Comparison of ENCODE assay signal across 8 cellular contexts in genomic region chr9:4678679-4679267, GRCh38. TPM values are rescaled to one million over a fixed set of nuclear protein-coding genes. Genes with fewer than 3 reads are reported as not detected.
DNase-seq lines count a peak whose midpoint lies in the region; ATAC-seq and TF ChIP-seq lines count a peak whose summit lies in the region.

No MANE protein-coding gene starts in this region.

- TF ChIP-seq CTCF in PC-3 (conservative IDR thresholded peaks at IDR 0.05; ENCODE audit: low read depth, low read length) (no peak), endodermal cell (conservative IDR thresholded peaks at IDR 0.05) (no peak), glutamatergic neuron (IDR thresholded peaks at IDR 0.05; ENCODE audit: partially characterized antibody, unreplicated experiment) (no peak)

- intact Hi-C loops in PC-3 (cut with micrococcal nuclease) = loop anchor here (1.0 to 5.0 kb wide), 3 partner anchors 16 to 186 kb away; partner anchors contain the start of genes AK3, PLPP6 and SLC1A1

- BruUV-seq in PC-3 (replicated peaks; lab: Mats Ljungman, UMichigan) = TSS peak; percentile 94

- H3K27ac Mint-ChIP-seq in activated naive CD4-positive, alpha-beta T cell treated with anti-CD3 and anti-CD28 coated beads, Interleukin-2, amount 50 U/mL, for 72 hours = no peak overlapping the region
- H3K27ac Mint-ChIP-seq in endodermal cell = no peak overlapping the region
- H3K27ac Mint-ChIP-seq in glutamatergic neuron (ENCODE audit: unreplicated experiment) = no peak overlapping the region

- H3K27ac ChIP-seq in PC-3 (ENCODE audit: low read length) = peak overlapping the region; percentile 67
- peak overlapping the region; percentile 72 for H3K27ac ChIP-seq in endodermal cell (ENCODE audit: low read depth, low read length)

- ATAC-seq in activated naive CD4-positive, alpha-beta T cell treated with anti-CD3 and anti-CD28 coated beads, Interleukin-2, amount 50 U/mL, for 72 hours = peak; percentile 10 to 15
- peak; percentile 14 for ATAC-seq in HG02885 (IDR thresholded peaks at IDR 0.05; ENCODE audit: poor library complexity, unreplicated experiment)
- ATAC-seq in PC-3 = peak; percentile 6; the same call in 1 of the 2 replicates

- no peaks in the 10 kb centered on the region for H3K27me3 ChIP-seq in PC-3 (ENCODE audit: low read length)
- no peaks in the 10 kb centered on the region for H3K27me3 ChIP-seq in endodermal cell (ENCODE audit: control insufficient read depth, insufficient read depth, low read length, poor library complexity, severe bottlenecking)
- H3K27me3 ChIP-seq in mucosa of stomach (ENCODE audit: control insufficient read depth, insufficient read depth, low read length) = no peaks in the 10 kb centered on the region

- H2AFZ ChIP-seq in PC-3 (ENCODE audit: low read length) = peak overlapping the region; percentile 97

- no peaks in the 10 kb centered on the region for H3K9me3 Mint-ChIP-seq in activated naive CD4-positive, alpha-beta T cell treated with anti-CD3 and anti-CD28 coated beads, Interleukin-2, amount 50 U/mL, for 72 hours
- no peaks in the 10 kb centered on the region for H3K9me3 Mint-ChIP-seq in endodermal cell
- H3K9me3 Mint-ChIP-seq in glutamatergic neuron (ENCODE audit: unreplicated experiment) = no peaks in the 10 kb centered on the region

- WGBS in endodermal cell (ENCODE audit: insufficient coverage in 1 of 2, insufficient read length in 1 of 2), 2 experiments = 2 to 3% methylated on average over 14 to 16 of the region's 16 CpGs

- H3K9me3 ChIP-seq in PC-3 (ENCODE audit: low read length) = no peaks in the 10 kb centered on the region
- H3K9me3 ChIP-seq in endodermal cell (ENCODE audit: control insufficient read depth, low read length) = no peaks in the 10 kb centered on the region
- no peaks in the 10 kb centered on the region for H3K9me3 ChIP-seq in mucosa of stomach (ENCODE audit: control insufficient read depth, low read length)

- peak overlapping the region; percentile 90 for H3K4me2 ChIP-seq in PC-3 (ENCODE audit: low read length)

- peaks cover 31% of the 10 kb centered on the region for H3K4me1 ChIP-seq in PC-3 (ENCODE audit: insufficient read depth, low read length)
- H3K4me1 ChIP-seq in endodermal cell (ENCODE audit: control insufficient read depth, insufficient read depth, low read length) = peaks cover 3% of the 10 kb centered on the region
- H3K4me1 ChIP-seq in mucosa of stomach (ENCODE audit: control insufficient read depth, insufficient read depth, low read length) = peaks cover 14% of the 10 kb centered on the region

- POLR2A ChIA-PET in PC-3 (lab: Charles Lee; ENCODE audit: unreplicated experiment) = no interaction called here

- H3K9ac ChIP-seq in PC-3 (ENCODE audit: low read length) (peak overlapping the region; percentile 87), endodermal cell (ENCODE audit: extremely low read depth, low read length, poor library complexity, severe bottlenecking) (peak overlapping the region; percentile 88), mucosa of stomach (ENCODE audit: low read length) (peak overlapping the region; percentile 80)

- no peak overlapping the region for H3K4me3 Mint-ChIP-seq in endodermal cell
- H3K4me3 Mint-ChIP-seq in glutamatergic neuron (ENCODE audit: unreplicated experiment) = no peak overlapping the region

- peaks cover 37% of the 10 kb centered on the region for H3K79me2 ChIP-seq in PC-3 (ENCODE audit: low read length)

- H3K27me3 Mint-ChIP-seq in endodermal cell (ENCODE audit: insufficient read depth) (no peaks in the 10 kb centered on the region), glutamatergic neuron (ENCODE audit: unreplicated experiment) (no peaks in the 10 kb centered on the region)

- CTCF ChIA-PET in PC-3 (lab: Charles Lee) = no interaction called here

- H3K4me3 ChIP-seq in PC-3 (ENCODE audit: low read length) (peak overlapping the region; percentile 89), endodermal cell (ENCODE audit: low read length) (peak overlapping the region; percentile 92), mucosa of stomach (ENCODE audit: low read length) (peak overlapping the region; percentile 59)

- H3K9me2 ChIP-seq in PC-3 (replicated peaks; ENCODE audit: low read length) = no peaks in the 10 kb centered on the region

- H3F3A ChIP-seq in PC-3 (ENCODE audit: low read length, unreplicated experiment) = no peaks in the 10 kb centered on the region

- H3K36me3 ChIP-seq in PC-3 (ENCODE audit: low read depth, low read length) (no peaks in the 10 kb centered on the region), endodermal cell (ENCODE audit: control insufficient read depth, insufficient read depth, low read length) (no peaks in the 10 kb centered on the region), mucosa of stomach (ENCODE audit: control insufficient read depth, insufficient read depth, low read length) (no peaks in the 10 kb centered on the region)

- H3K36me3 Mint-ChIP-seq in activated naive CD4-positive, alpha-beta T cell treated with anti-CD3 and anti-CD28 coated beads, Interleukin-2, amount 50 U/mL, for 72 hours = no peaks in the 10 kb centered on the region
- H3K36me3 Mint-ChIP-seq in endodermal cell (ENCODE audit: low read depth) = no peaks in the 10 kb centered on the region
- H3K36me3 Mint-ChIP-seq in glutamatergic neuron (ENCODE audit: unreplicated experiment) = no peaks in the 10 kb centered on the region

- H3K4me1 Mint-ChIP-seq in endodermal cell (peaks cover 6% of the 10 kb centered on the region), glutamatergic neuron (ENCODE audit: low read depth, unreplicated experiment) (no peaks in the 10 kb centered on the region)

- no peak for DNase-seq in activated naive CD4-positive, alpha-beta T cell treated with anti-CD3 and anti-CD28 coated beads, Interleukin-2, amount 50 U/mL, for 72 hours (ENCODE audit: low spot score in 2 of 2)
- no peak for DNase-seq in activated naive CD4-positive, alpha-beta T cell treated with anti-CD3 and anti-CD28 coated beads, Interleukin-2, amount 50 U/mL, for 16 hours
- DNase-seq in PC-3 (peak; percentile 22), endodermal cell (no peak), glutamatergic neuron (no peak), GM03348 (ENCODE audit: low spot score) (no peak)

- H4K20me1 ChIP-seq in PC-3 (ENCODE audit: low read length) = no peaks in the 10 kb centered on the region

RNA-seq across cellular contexts. Expression of gene CDC37L1, which starts 0.6 kb away (rescaled TPM):
- total RNA-seq in activated naive CD4-positive, alpha-beta T cell treated with anti-CD3 and anti-CD28 coated beads, Interleukin-2, amount 50 U/mL, for 72 hours = 10 to 100 TPM in 1 of 2 donors, 1 to 10 TPM in 1; 9.1 to 18.3 TPM
- total RNA-seq in PC-3 (2014; rRNA removed) (5.1 and 7.8 TPM in 2 replicates), endodermal cell (10 to 100 TPM; 18.4 to 22.2 TPM), glutamatergic neuron (ENCODE audit: unreplicated experiment) (20.8 TPM)
- 10.1 TPM for polyA plus RNA-seq in endodermal cell (2013, experiment 1 of 2)
- 10.5 TPM for polyA plus RNA-seq in endodermal cell (2013, experiment 2 of 2)

RNA-seq across cellular contexts. Expression of gene SPATA6L, which starts 12.5 kb away (rescaled TPM):
- total RNA-seq in activated naive CD4-positive, alpha-beta T cell treated with anti-CD3 and anti-CD28 coated beads, Interleukin-2, amount 50 U/mL, for 72 hours = 1 to 10 TPM in 1 of 2 donors, under 1 TPM in 1; 0.99 to 2.1 TPM
- total RNA-seq in PC-3 (2014; rRNA removed) (1.4 TPM in 1 of 2 replicates, not detected in the other), endodermal cell (1 to 10 TPM; 1.2 to 2.0 TPM), glutamatergic neuron (ENCODE audit: unreplicated experiment) (0.59 TPM)
- 0.89 TPM for polyA plus RNA-seq in endodermal cell (2013, experiment 1 of 2)
- 0.95 TPM for polyA plus RNA-seq in endodermal cell (2013, experiment 2 of 2)

RNA-seq across cellular contexts. Expression of gene PLPP6, which starts 16.7 kb away (rescaled TPM):
- total RNA-seq in activated naive CD4-positive, alpha-beta T cell treated with anti-CD3 and anti-CD28 coated beads, Interleukin-2, amount 50 U/mL, for 72 hours = 1 to 10 TPM; 2.0 to 3.6 TPM
- total RNA-seq in PC-3 (2014; rRNA removed) (3.6 and 4.0 TPM in 2 replicates), endodermal cell (10 to 100 TPM; 13.1 to 19.6 TPM), glutamatergic neuron (ENCODE audit: unreplicated experiment) (12.0 TPM)
- polyA plus RNA-seq in endodermal cell (2013, experiment 1 of 2) = 13.0 TPM
- 10.3 TPM for polyA plus RNA-seq in endodermal cell (2013, experiment 2 of 2)
